13 cellular contexts compared by ENCODE assay signal in genomic region chr6:108883172-108883571, GRCh38. TPM values are rescaled to one million over a fixed set of nuclear protein-coding genes. Genes with fewer than 3 reads are reported as not detected.
A peak's percentile ranks its signal among the peaks of the same experiment; 100 is the strongest.
DNase-seq lines count a peak whose midpoint lies in the region; ATAC-seq, FAIRE-seq and TF ChIP-seq lines count a peak whose summit lies in the region.
"Had no signal": no experiment of that assay in that cellular context is flagged by ENCODE, and none has a peak within 500 bp of the region (broad histone marks: within the 10 kb centered on the region; RNA-seq: fewer than 3 reads in every experiment).

No MANE protein-coding gene starts in this region.

- peak; percentile 73 for FAIRE-seq in GM18507 (lab: Jason Lieb, UNC)
- FAIRE-seq: H54 had no signal

- peaks cover 42% of the 10 kb centered on the region for H3K36me3 Mint-ChIP-seq in T-helper 1 cell treated with Interleukin-12 subunit alpha and Interleukin-12 subunit beta and Interleukin-4 antibody, amounts not matched to agents 30 μg/mL and 1 μg/mL, for 36 hours (ENCODE audit: low read depth)
- H3K36me3 Mint-ChIP-seq in HFFc6 (ENCODE audit: low read depth), result peaks cover 5% of the 10 kb centered on the region
- no peaks in the 10 kb centered on the region for H3K36me3 Mint-ChIP-seq in GM23338 (ENCODE audit: low read depth)

- peaks cover 39% of the 10 kb centered on the region for H3K4me1 Mint-ChIP-seq in T-helper 1 cell treated with Interleukin-12 subunit alpha and Interleukin-12 subunit beta and Interleukin-4 antibody, amounts not matched to agents 30 μg/mL and 1 μg/mL, for 36 hours (ENCODE audit: low read depth)
- H3K4me1 Mint-ChIP-seq in HFFc6 (ENCODE audit: low read depth) (peaks cover 12% of the 10 kb centered on the region), GM23338 (peaks cover 10% of the 10 kb centered on the region)

- H3K27me3 ChIP-seq in GM23338 (ENCODE audit: insufficient read depth), result no peaks in the 10 kb centered on the region
- H3K27me3 ChIP-seq: SJSA1 had no signal

- H3K4me3 Mint-ChIP-seq in T-helper 1 cell treated with Interleukin-12 subunit alpha and Interleukin-12 subunit beta and Interleukin-4 antibody, amounts not matched to agents 30 μg/mL and 1 μg/mL, for 36 hours, result peak overlapping the region; percentile 4
- H3K4me3 Mint-ChIP-seq in HFFc6 (no peak overlapping the region), GM23338 (no peak overlapping the region)

- H3K4me3 ChIP-seq in GM23338, result no peak overlapping the region
- H3K4me3 ChIP-seq: SJSA1 had no signal

- H3K4me2 ChIP-seq in GM23338, result no peak overlapping the region

- no peaks in the 10 kb centered on the region for H3F3A ChIP-seq in GM23338 (replicated peaks; ENCODE audit: low read depth)

- peaks cover 55% of the 10 kb centered on the region for H3K27me3 Mint-ChIP-seq in T-helper 1 cell treated with Interleukin-12 subunit alpha and Interleukin-12 subunit beta and Interleukin-4 antibody, amounts not matched to agents 30 μg/mL and 1 μg/mL, for 36 hours (ENCODE audit: low read depth)
- peaks cover under 1% of the 10 kb centered on the region for H3K27me3 Mint-ChIP-seq in HFFc6 (ENCODE audit: insufficient read depth)
- H3K27me3 Mint-ChIP-seq in GM23338 (ENCODE audit: insufficient read depth, low read depth, poor library complexity), result peaks cover 6% of the 10 kb centered on the region

- no peaks in the 10 kb centered on the region for H4K20me1 ChIP-seq in GM23338 (replicated peaks; ENCODE audit: insufficient read depth)

- H3K27ac Mint-ChIP-seq in T-helper 1 cell treated with Interleukin-12 subunit alpha and Interleukin-12 subunit beta and Interleukin-4 antibody, amounts not matched to agents 30 μg/mL and 1 μg/mL, for 36 hours, result peak overlapping the region; percentile 74
- no peak overlapping the region for H3K27ac Mint-ChIP-seq in HFFc6
- H3K27ac Mint-ChIP-seq in GM23338, result no peak overlapping the region

- no peak overlapping the region for H3K27ac ChIP-seq in GM23338 (ENCODE audit: low read depth)
- H3K27ac ChIP-seq: SJSA1 had no signal

- peaks cover 32% of the 10 kb centered on the region for H3K9me3 Mint-ChIP-seq in T-helper 1 cell treated with Interleukin-12 subunit alpha and Interleukin-12 subunit beta and Interleukin-4 antibody, amounts not matched to agents 30 μg/mL and 1 μg/mL, for 36 hours
- no peaks in the 10 kb centered on the region for H3K9me3 Mint-ChIP-seq in HFFc6
- H3K9me3 Mint-ChIP-seq in GM23338, result no peaks in the 10 kb centered on the region

- ATAC-seq in GM19463 (IDR thresholded peaks at IDR 0.05; ENCODE audit: unreplicated experiment) (peak; percentile 85), HG03060 (IDR thresholded peaks at IDR 0.05; ENCODE audit: low read depth, unreplicated experiment) (peak; percentile 73), GM23338 (no peak)

- TF ChIP-seq CTCF in HFFc6 (IDR thresholded peaks at IDR 0.05) (no peak), GM23338 (conservative IDR thresholded peaks at IDR 0.05; ENCODE audit: low read depth in 2 of 2) (no peak)

- DNase-seq in GM18507 (ENCODE audit: extremely low spot score, insufficient read length, low read depth) (no peak), ureter (ENCODE audit: low spot score) (no peak), HFFc6 (no peak), GF-D8 (lab: John Stamatoyannopoulos, UW) (no peak), GM23338 (ENCODE audit: low spot score) (no peak)
- DNase-seq: Calu3; effector CD4-positive, alpha-beta T cell; NCI-H1417 treated with DMSO at 0.1 percent for 48 hours had no signal

- H3K79me2 ChIP-seq in GM23338 (replicated peaks; ENCODE audit: insufficient read depth), result no peaks in the 10 kb centered on the region

- H3K4me1 ChIP-seq in GM23338 (ENCODE audit: insufficient read depth), result no peaks in the 10 kb centered on the region
- H3K4me1 ChIP-seq: SJSA1 had no signal

- H2AFZ ChIP-seq in GM23338, result no peak overlapping the region

- H3K36me3 ChIP-seq in GM23338 (ENCODE audit: insufficient read depth), result no peaks in the 10 kb centered on the region
- H3K36me3 ChIP-seq: SJSA1 had no signal

- no peaks in the 10 kb centered on the region for H3K9me2 ChIP-seq in GM23338 (ENCODE audit: insufficient read depth)

TF ChIP-seq in GM23338, 12 proteins besides CTCF, POLR2A, EP300 and RAD21 (continues in another document):
- TF ChIP-seq EZH2 (IDR thresholded peaks at IDR 0.05; ENCODE audit: low read depth, unreplicated experiment) (no peak), ZNF114 (CRISPR knock-in tag; IDR thresholded peaks at IDR 0.05) (no peak), ZNF331 (CRISPR knock-in tag; IDR thresholded peaks at IDR 0.05; ENCODE audit: low read depth) (no peak), REST (IDR thresholded peaks at IDR 0.05; ENCODE audit: unreplicated experiment) (no peak), POLR2AphosphoS5 (IDR thresholded peaks at IDR 0.05; ENCODE audit: low read depth) (no peak), NANOG (IDR thresholded peaks at IDR 0.05; ENCODE audit: borderline replicate concordance) (no peak), JUNB (IDR thresholded peaks at IDR 0.05; ENCODE audit: unreplicated experiment) (no peak), ETS1 (IDR thresholded peaks at IDR 0.05) (no peak), CREB1 (CRISPR knock-in tag; IDR thresholded peaks at IDR 0.05; ENCODE audit: low read depth) (no peak)

RNA-seq across cellular contexts. Expression of gene ARMC2, which starts 35.0 kb away (rescaled TPM):
- 10.9 TPM for total RNA-seq in ureter
- total RNA-seq in HFFc6 (2021; fragmentation: NEBNext Ultra II Directional; extraction: Animal tissue kit (Norgen Biotek cat#: 25700)), result 1 to 10 TPM; 1.8 to 3.6 (median 2.7) TPM
- total RNA-seq in GM23338 (2014; rRNA removed; shearing (Covaris generic)), result 2.7 and 4.0 TPM in 2 replicates
- polyA plus RNA-seq in GM23338 (2016; fragmentation: Nextera tagmentation; extraction: Ambion mirVana), result 3.0 and 4.4 TPM in 2 replicates
